Comparison of ENCODE assay signal across 9 cellular contexts in the genomic region with DNA sequence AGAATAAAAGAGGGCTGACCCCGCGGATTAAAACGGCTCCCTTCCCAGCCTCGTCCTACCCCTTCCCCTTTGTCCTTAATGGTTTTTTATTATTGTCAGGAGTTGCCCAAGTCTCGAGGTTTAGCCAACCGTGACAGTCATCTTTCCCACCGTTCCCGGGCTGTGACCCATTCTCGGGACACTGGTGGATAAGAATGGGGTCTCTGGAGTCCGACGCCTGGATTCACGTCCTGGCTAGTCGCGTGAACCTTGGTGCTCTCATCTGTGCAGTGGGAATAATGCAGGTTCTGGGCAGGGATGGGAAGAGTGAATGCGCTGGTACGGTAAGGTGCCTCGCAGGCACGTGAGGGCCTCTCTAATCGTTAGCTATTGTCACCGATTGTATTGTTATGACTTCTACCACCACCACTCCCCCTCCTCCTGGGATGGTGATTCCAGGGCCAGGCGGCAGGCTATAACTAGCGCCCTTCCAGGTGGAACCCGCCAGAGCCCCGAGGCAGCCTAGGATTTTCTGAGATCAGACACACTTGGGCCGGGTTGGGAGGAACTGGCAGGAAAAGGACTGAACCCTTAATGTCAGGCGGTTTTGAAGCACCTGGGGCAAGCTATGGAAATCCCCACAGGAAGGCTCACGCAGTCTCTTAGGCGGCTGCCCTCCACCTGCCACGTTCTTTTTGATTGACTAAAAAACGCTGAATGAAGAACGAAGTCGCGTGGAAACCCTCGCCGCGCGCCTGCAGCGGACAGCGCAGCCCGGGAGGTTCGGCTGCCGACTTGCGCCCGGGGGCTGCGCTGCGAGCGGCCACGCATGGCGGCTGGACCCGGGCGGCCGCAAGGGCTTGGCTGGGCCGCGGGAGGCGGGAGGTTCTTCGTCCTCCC. TPM values are rescaled to one million over a fixed set of nuclear protein-coding genes. Genes with fewer than 3 reads are reported as not detected.
A peak's percentile ranks its signal among the peaks of the same experiment; 100 is the strongest.
DNase-seq lines count a peak whose midpoint lies in the region; ATAC-seq, FAIRE-seq and TF ChIP-seq lines count a peak whose summit lies in the region.
"Had no signal": no experiment of that assay in that cellular context is flagged by ENCODE, and none has a peak within 500 bp of the region (broad histone marks: within the 10 kb centered on the region; RNA-seq: fewer than 3 reads in every experiment).

No MANE protein-coding gene starts in this region.

- no peaks in the 10 kb centered on the region for H3K4me1 ChIP-seq in cardiac muscle cell (ENCODE audit: low read depth)
- H3K4me1 ChIP-seq in HepG2 (ENCODE audit: insufficient read depth, low read length), result peaks cover 25% of the 10 kb centered on the region
- H3K4me1 ChIP-seq in thoracic aorta (ENCODE audit: control insufficient read depth in 1 of 2, low read depth in 2 of 2), result peaks cover 20 to 44% of the 10 kb centered on the region in 2 donors

- no peak for FAIRE-seq in HepG2 (lab: Jason Lieb, UNC)

- no peak for ATAC-seq in HepG2
- no peak for ATAC-seq in thoracic aorta (ENCODE audit: insufficient number of reproducible peaks, low FRiP score, low read depth)

- TF ChIP-seq POLR2A in HepG2 (IDR thresholded peaks at IDR 0.05; ENCODE audit: insufficient read depth in 1 of 2, low read depth in 2 of 2, low read length in 2 of 2), result 0 out of 4 replicates have a peak, but pooled peaks of 1 of the 2 experiments have one; percentile 28

- CTCF ChIA-PET in HepG2 (lab: Yijun Ruan, JAX; ENCODE audit: low intra/inter-chr PET ratio, low total read pairs), result interaction anchor here (0.9 to 1.5 kb wide), 2 partner anchors 35 to 706 kb away, joined by 5 to 7 read pairs; no protein-coding TSS in a partner anchor

- no TSS peak for BruUV-seq in HepG2 (replicated peaks; lab: Mats Ljungman, UMichigan)

- TF ChIP-seq EP300 in HepG2 (IDR thresholded peaks at IDR 0.05; ENCODE audit: low read depth in 2 of 2, low read length in 2 of 2) (no peak), HepG2 (CRISPR knock-in tag; IDR thresholded peaks at IDR 0.05; ENCODE audit: borderline replicate concordance) (no peak)

- in situ Hi-C loops in HepG2 (cut with HindIII; ENCODE audit: extremely low pct_ligation_motif_present, low pct_unique_long_range_greater_than_20kb), result no loop called here

- peaks cover 22% of the 10 kb centered on the region for H4K20me1 ChIP-seq in HepG2 (ENCODE audit: insufficient read depth, low read length)

- H3K9me3 ChIP-seq in cardiac muscle cell (ENCODE audit: low read depth), result no peaks in the 10 kb centered on the region
- no peaks in the 10 kb centered on the region for H3K9me3 ChIP-seq in HepG2 (ENCODE audit: low read length)
- no peaks in the 10 kb centered on the region for H3K9me3 ChIP-seq in thoracic aorta

- no peak for TF ChIP-seq CTCF in cardiac muscle cell (IDR thresholded peaks at IDR 0.05; ENCODE audit: low read depth, low read length)
- TF ChIP-seq CTCF in HepG2 (CRISPR knock-in tag; IDR thresholded peaks at IDR 0.05), result no peak
- TF ChIP-seq CTCF in thoracic aorta (IDR thresholded peaks at IDR 0.05), result no peak

- intact Hi-C loops in cardiac septum (cut with DNase I) (loop anchor here (2.0 to 10.0 kb wide), 2 partner anchors 709 to 959 kb away; no protein-coding TSS in a partner anchor), HepG2 (cut with micrococcal nuclease; ENCODE audit: unreplicated experiment) (loop anchor here (1.0 to 10.0 kb wide), 2 partner anchors 70 to 481 kb away; no protein-coding TSS in a partner anchor)

- H2AFZ ChIP-seq in HepG2 (ENCODE audit: low read length), result no peak overlapping the region

- peaks cover 32% of the 10 kb centered on the region for H3K27me3 ChIP-seq in cardiac muscle cell
- H3K27me3 ChIP-seq in HepG2 (ENCODE audit: control insufficient read depth in 1 of 2, insufficient read depth in 2 of 2, low read length in 2 of 2), result no peaks in the 10 kb centered on the region; a peak in 1 of 5 replicates
- peaks cover 41% of the 10 kb centered on the region for H3K27me3 ChIP-seq in thoracic aorta (replicated peaks; ENCODE audit: insufficient read depth)

- peak overlapping the region; percentile 90 for H3K9ac ChIP-seq in HepG2 (ENCODE audit: insufficient read depth, low read depth, low read length)

- H3K4me2 ChIP-seq in HepG2 (ENCODE audit: low read depth, low read length), result peak overlapping the region; percentile 95

- peak; percentile 41 to 54 for DNase-seq in cardiac muscle cell (ENCODE audit: low read depth in 1 of 2, low spot score in 1 of 2)
- no peak for DNase-seq in cardiac septum (ENCODE audit: low spot score)
- peak; percentile 37 for DNase-seq in amniotic epithelial cell (ENCODE audit: low read depth)
- DNase-seq in HepG2 (ENCODE audit: low spot score), result no peak
- DNase-seq in thoracic aorta (ENCODE audit: low spot score), result no peak
- DNase-seq in NCI-H187 treated with DMSO at 0.1 percent for 48 hours (lab: John Stamatoyannopoulos, UW), result no peak
- no peak for DNase-seq in HCEC 1CT
- no peak for DNase-seq in T-helper 9 cell
- DNase-seq: DMS79 treated with DMSO at 0.1 percent for 48 hours had no signal

- H3K79me2 ChIP-seq in HepG2 (ENCODE audit: insufficient read depth, low read length), result peaks cover 91% of the 10 kb centered on the region

- no peak for TF ChIP-seq RAD21 in HepG2 (CRISPR knock-in tag; IDR thresholded peaks at IDR 0.05)

- peak overlapping the region; percentile 67 for H3K4me3 ChIP-seq in cardiac muscle cell
- peak overlapping the region; percentile 92 to 99 (median 99) for H3K4me3 ChIP-seq in HepG2 (replicated peaks in 1 of 3; ENCODE audit: insufficient read depth in 1 of 3, low read depth in 2 of 3, low read length in 3 of 3)
- peak overlapping the region; percentile 77 for H3K4me3 ChIP-seq in thoracic aorta

- POLR2A ChIA-PET in HepG2 (lab: Yijun Ruan, JAX), result interaction anchor here (1.4 to 14.0 kb wide), 2 partner anchors 58 to 70 kb away, joined by 3 to 288 read pairs; no protein-coding TSS in a partner anchor

- H3K27ac ChIP-seq in cardiac muscle cell (no peak overlapping the region), HepG2 (ENCODE audit: extremely low read length, insufficient read depth, low read length) (peak overlapping the region; percentile 93), thoracic aorta (no peak overlapping the region)

- no peaks in the 10 kb centered on the region for H3K36me3 ChIP-seq in cardiac muscle cell
- H3K36me3 ChIP-seq in HepG2 (replicated peaks in 1 of 2; ENCODE audit: control insufficient read depth in 1 of 2, insufficient read depth in 2 of 2, low read length in 2 of 2), result 0 out of 5 replicates have a peak, but pooled peaks cover 0 to 3% of the 10 kb centered on the region in 2 experiments
- H3K36me3 ChIP-seq in thoracic aorta, result no peaks in the 10 kb centered on the region

- WGBS in HepG2 (ENCODE audit: low lambda C conversion rate), result under 1% methylated on average over 33 of the region's 56 CpGs

TF ChIP-seq in HepG2, 621 proteins besides CTCF, POLR2A, EP300 and RAD21 (continues in another document):
- TF ChIP-seq ZNF782 (CRISPR knock-in tag; IDR thresholded peaks at IDR 0.05; ENCODE audit: borderline replicate concordance), result no peak
- 0 out of 2 replicates have a peak, but pooled peaks have one; percentile 4 for TF ChIP-seq KDM2A (CRISPR knock-in tag; IDR thresholded peaks at IDR 0.05; ENCODE audit: borderline replicate concordance, low read depth)
- TF ChIP-seq SOX13 (IDR thresholded peaks at IDR 0.05), result peak; percentile 57; the same call in 1 of the 2 replicates
- peak in 1 of 2 experiments; percentile 79; a peak in 2 of 4 replicates for TF ChIP-seq SOX13 (CRISPR knock-in tag; conservative IDR thresholded peaks at IDR 0.05 in 1 of 2, IDR thresholded peaks at IDR 0.05 in 1 of 2)
- TF ChIP-seq ZNF629 (CRISPR knock-in tag; conservative IDR thresholded peaks at IDR 0.05), result peak; percentile 78
- TF ChIP-seq ARNT2 (CRISPR knock-in tag; IDR thresholded peaks at IDR 0.05; ENCODE audit: low read depth), result 0 out of 2 replicates have a peak, but pooled peaks have one; percentile 13

RNA-seq across cellular contexts. Expression of gene HS3ST3B1, which starts 2.7 kb away (rescaled TPM):
- 4.9 and 7.9 TPM in 2 replicates for total RNA-seq in cardiac muscle cell
- polyA plus RNA-seq in cardiac muscle cell, result 2.1 and 3.9 TPM in 2 replicates
- total RNA-seq in cardiac septum, result 2.6 TPM
- 35.3 and 39.5 TPM in 2 replicates for total RNA-seq in HepG2 (2016; rRNA removed; fragmentation: Illumina TruSeq; extraction: Trizol)
- total RNA-seq in HepG2 (2016; cell fraction: cytosol; rRNA removed; fragmentation: Illumina TruSeq; extraction: Trizol; ENCODE audit: low read depth), result 5.0 and 5.5 TPM in 2 replicates
- 33.5 and 37.1 TPM in 2 replicates for total RNA-seq in HepG2 (2016; cell fraction: insoluble cytoplasmic fraction; rRNA removed; fragmentation: Illumina TruSeq; extraction: Trizol)
- 21.9 and 24.5 TPM in 2 replicates for total RNA-seq in HepG2 (2016; cell fraction: membrane; rRNA removed; fragmentation: Illumina TruSeq; extraction: Trizol)
- total RNA-seq in HepG2 (2016; cell fraction: nucleus; rRNA removed; fragmentation: Illumina TruSeq; extraction: Trizol), result 34.7 and 37.1 TPM in 2 replicates
- polyA plus RNA-seq in HepG2 (2011; rRNA removed), result 14.6 and 15.7 TPM in 2 replicates
- 10.2 and 10.4 TPM in 2 replicates for polyA plus RNA-seq in HepG2 (2011; cell fraction: cytosol; rRNA removed)
- polyA plus RNA-seq in HepG2 (2011; cell fraction: nucleus; rRNA removed), result 16.6 and 20.5 TPM in 2 replicates
- polyA plus RNA-seq in HepG2 (2012), result 15.3 and 18.6 TPM in 2 replicates
- polyA plus RNA-seq in HepG2 (2016; cell fraction: cytosol; fragmentation: Illumina TruSeq; extraction: Trizol; ENCODE audit: low read depth), result 1.9 and 2.3 TPM in 2 replicates
- polyA plus RNA-seq in HepG2 (2016; cell fraction: insoluble cytoplasmic fraction; fragmentation: Illumina TruSeq; extraction: Trizol; ENCODE audit: low read depth), result 19.7 and 21.9 TPM in 2 replicates
- 7.2 and 7.3 TPM in 2 replicates for polyA plus RNA-seq in HepG2 (2016; cell fraction: membrane; fragmentation: Illumina TruSeq; extraction: Trizol; ENCODE audit: low read depth)
- polyA plus RNA-seq in HepG2 (2016; cell fraction: nucleus; fragmentation: Illumina TruSeq; extraction: Trizol; ENCODE audit: insufficient read depth, low read depth), result 39.2 and 41.9 TPM in 2 replicates
- 67.6 TPM in 1 of 2 replicates, not detected in the other for polyA minus RNA-seq in HepG2 (2011; rRNA and poly(A)+ RNA removed; ENCODE audit: low replicate concordance)
- polyA minus RNA-seq in HepG2 (2011; cell fraction: cytosol; rRNA and poly(A)+ RNA removed), result 34.2 and 35.7 TPM in 2 replicates
- 25.6 and 26.4 TPM in 2 replicates for polyA minus RNA-seq in HepG2 (2011; cell fraction: nucleus; rRNA and poly(A)+ RNA removed)
- total RNA-seq in thoracic aorta, result 1 to 10 TPM; 2.7 to 4.8 TPM

Comparison
In these comparisons a context has a peak if more than half of its experiments do, and no peak if none do; other contexts are left out.
1. DNase-seq: peak in cardiac muscle cell (2 of 2) and amniotic epithelial cell (single experiment); none in cardiac septum (single experiment), HepG2 (single experiment), thoracic aorta (single experiment), NCI-H187 treated with DMSO at 0.1 percent for 48 hours (single experiment), HCEC 1CT (single experiment) and T-helper 9 cell (single experiment).
2. Peak in every context shown above with its lines, with median percentiles within 50 percentile points of each other: H3K4me3 ChIP-seq.